Comparison of ENCODE assay signal across 28 cellular contexts in the genomic region with DNA sequence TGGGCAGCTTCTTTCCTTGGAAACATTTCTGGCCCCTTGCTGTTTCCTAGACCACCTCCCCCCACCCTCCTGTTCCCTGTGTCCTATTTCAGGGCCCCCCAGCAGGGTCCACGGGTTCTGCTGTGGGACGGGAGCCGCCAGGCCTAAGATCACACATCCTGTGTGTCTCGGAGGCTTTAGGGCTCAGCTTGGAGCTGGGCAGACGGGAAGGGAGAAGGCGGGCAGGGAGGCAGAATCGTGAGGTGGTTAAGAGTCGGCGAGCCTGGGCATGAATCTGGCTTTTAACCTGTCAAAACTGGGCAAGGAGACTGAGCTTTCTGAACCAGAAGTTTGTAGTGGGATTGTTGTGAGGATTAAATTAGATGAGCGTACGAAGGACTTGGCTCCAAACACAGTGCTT. TPM values are rescaled to one million over a fixed set of nuclear protein-coding genes. Genes with fewer than 3 reads are reported as not detected.
DNase-seq lines count a peak whose midpoint lies in the region; ATAC-seq, FAIRE-seq and TF ChIP-seq lines count a peak whose summit lies in the region.
"Had no signal": no experiment of that assay in that cellular context is flagged by ENCODE, and none has a peak within 500 bp of the region (broad histone marks: within the 10 kb centered on the region; RNA-seq: fewer than 3 reads in every experiment).

No MANE protein-coding gene starts in this region.

- no peaks in the 10 kb centered on the region for H3K9me3 ChIP-seq in Caco-2
- H3K9me3 ChIP-seq in K562 (replicated peaks; ENCODE audit: control insufficient read depth, insufficient read depth, low read depth, low read length), result no peaks in the 10 kb centered on the region
- H3K9me3 ChIP-seq: SJCRH30, transverse colon had no signal

- DNase-seq in Caco-2, result no peak
- DNase-seq in HuH-7.5 (ENCODE audit: low spot score), result peak; percentile 8
- DNase-seq in K562 (ENCODE audit: extremely low read depth in 1 of 4, low spot score in 3 of 4), result no peak
- no peak for DNase-seq in effector CD4-positive, alpha-beta T cell
- DNase-seq in posterior vena cava (ENCODE audit: low spot score), result no peak
- no peak for DNase-seq in osteocyte (ENCODE audit: extremely low spot score, unreplicated experiment)
- DNase-seq in stimulated activated CD4-positive, alpha-beta T cell treated with anti-CD3 and anti-CD28 coated beads, Interleukin-1b, Interleukin-23, amount 100 ng/mL, for 48 hours, result no peak
- DNase-seq: activated CD4-positive, alpha-beta T cell treated with anti-CD3 and anti-CD28 coated beads for 36 hours; activated effector memory CD4-positive, alpha-beta T cell treated with anti-CD3 and anti-CD28 coated beads, Interleukin-2, amount 50 U/mL, for 16 hours; activated naive CD8-positive, alpha-beta T cell treated with anti-CD3 and anti-CD28 coated beads for 36 hours; activated T-cell treated with anti-CD3 and anti-CD28 coated beads for 4 hours; central memory CD4-positive, alpha-beta T cell; dermis blood vessel endothelial cell; HFFc6; mesendoderm; NCI-H187; SJCRH30; stimulated activated CD8-positive, alpha-beta memory T cell treated with anti-CD3 and anti-CD28 coated beads, Interleukin-4, amount 100 ng/mL, for 48 hours; transverse colon had no signal

- CTCF ChIA-PET in Caco-2 (lab: Charles Lee), result no interaction called here
- CTCF ChIA-PET in K562 (lab: Yijun Ruan, JAX; ENCODE audit: low intra/inter-chr PET ratio), result no interaction called here

- no peak for TF ChIP-seq RAD21 in K562 (CRISPR knock-in tag; conservative IDR thresholded peaks at IDR 0.05 in 1 of 2, IDR thresholded peaks at IDR 0.05 in 1 of 2)

- peaks cover 47% of the 10 kb centered on the region for H4K20me1 ChIP-seq in K562 (replicated peaks; ENCODE audit: control insufficient read depth, insufficient read depth, low read length)

- peaks cover 3% of the 10 kb centered on the region for H3K9me1 ChIP-seq in K562 (ENCODE audit: control insufficient read depth, insufficient read depth, low read length)

- no peak overlapping the region for H2AFZ ChIP-seq in K562 (ENCODE audit: low read depth, low read length)

- H3K27me3 Mint-ChIP-seq in Caco-2 (ENCODE audit: insufficient read depth, unreplicated experiment) (peaks cover 11% of the 10 kb centered on the region), nephron (ENCODE audit: low read depth) (peaks cover 47% of the 10 kb centered on the region), osteocyte (ENCODE audit: unreplicated experiment) (peaks cover 21% of the 10 kb centered on the region)

- H3K27ac ChIP-seq in K562 (ENCODE audit: extremely low read depth, low read depth, low read length), result no peak overlapping the region
- H3K27ac ChIP-seq: BLaER1 treated with 17β-estradiol and CSF1 and Interleukin-3, amounts not matched to agents 10 nM and 100 nM; HL-60; SJCRH30; skin epidermis; transverse colon had no signal

- no peak overlapping the region for H3K9ac ChIP-seq in K562 (ENCODE audit: insufficient read depth in 1 of 2, low read depth in 2 of 2, low read length in 2 of 2)
- H3K9ac ChIP-seq: BLaER1 treated with 17β-estradiol and CSF1 and Interleukin-3, amounts not matched to agents 10 nM and 100 nM had no signal

- H3K27me3 ChIP-seq in Caco-2 (replicated peaks; ENCODE audit: control insufficient read depth, insufficient read depth, low read length) (no peaks in the 10 kb centered on the region), K562 (ENCODE audit: control insufficient read depth in 2 of 2, insufficient read depth in 2 of 2, low read length in 2 of 2) (no peaks in the 10 kb centered on the region)
- H3K27me3 ChIP-seq: SJCRH30 had no signal

- ATAC-seq in K562, result no peak
- ATAC-seq: activated CD4-positive, alpha-beta T cell treated with anti-CD3 and anti-CD28 coated beads for 36 hours; left lobe of liver had no signal

- WGBS in K562 (ENCODE audit: insufficient coverage, low coverage, missing lambda C conversion rate), result 73% methylated on average over 11 of the region's 11 CpGs

- H3K4me3 Mint-ChIP-seq in Caco-2 (ENCODE audit: unreplicated experiment) (peak overlapping the region; percentile 7), nephron (peak overlapping the region; percentile 35 to 54 (median 54)), osteocyte (ENCODE audit: unreplicated experiment) (no peak overlapping the region)
- H3K4me3 Mint-ChIP-seq: activated CD4-positive, alpha-beta T cell treated with anti-CD3 and anti-CD28 coated beads for 36 hours; activated naive CD8-positive, alpha-beta T cell treated with anti-CD3 and anti-CD28 coated beads for 36 hours; HFFc6 had no signal

- H3K27ac Mint-ChIP-seq in Caco-2 (ENCODE audit: unreplicated experiment) (no peak overlapping the region), nephron (peak overlapping the region in 1 of 3 experiments; percentile 36), osteocyte (ENCODE audit: unreplicated experiment) (no peak overlapping the region)
- H3K27ac Mint-ChIP-seq: activated CD4-positive, alpha-beta T cell treated with anti-CD3 and anti-CD28 coated beads for 36 hours; activated naive CD8-positive, alpha-beta T cell treated with anti-CD3 and anti-CD28 coated beads for 36 hours; HFFc6 had no signal

- H3K9me3 Mint-ChIP-seq in Caco-2 (ENCODE audit: unreplicated experiment), result peaks cover 3% of the 10 kb centered on the region
- no peaks in the 10 kb centered on the region for H3K9me3 Mint-ChIP-seq in nephron
- H3K9me3 Mint-ChIP-seq in osteocyte (ENCODE audit: unreplicated experiment), result no peaks in the 10 kb centered on the region

- intact Hi-C loops in Caco-2 (cut with micrococcal nuclease; ENCODE audit: unreplicated experiment) (no loop called here), K562 (cut with micrococcal nuclease) (no loop called here), posterior vena cava (cut with DNase I) (loop anchor here in 1 of 2 donors (5.0 kb wide), 1 partner anchor 377 kb away; no protein-coding TSS in a partner anchor)

- peaks cover 22% of the 10 kb centered on the region for H3K79me2 ChIP-seq in K562 (ENCODE audit: control insufficient read depth, insufficient read depth, low read length)

- TF ChIP-seq CTCF in Caco-2 (IDR thresholded peaks at IDR 0.05; ENCODE audit: insufficient read depth in 1 of 2, low read depth in 1 of 2, low read length in 1 of 2, severe bottlenecking in 1 of 2, unreplicated experiment in 1 of 2) (no peak), K562 (IDR thresholded peaks at IDR 0.05 in 2 of 3, conservative IDR thresholded peaks at IDR 0.05 in 1 of 3; ENCODE audit: insufficient read depth in 2 of 3, low read depth in 1 of 3, low read length in 3 of 3) (no peak), nephron (IDR thresholded peaks at IDR 0.05; ENCODE audit: unreplicated experiment in 3 of 3) (no peak), osteocyte (IDR thresholded peaks at IDR 0.05) (no peak)

- no peak overlapping the region for H3K4me2 ChIP-seq in K562 (ENCODE audit: insufficient read depth, low read length)

- no peak for TF ChIP-seq POLR2A in K562 (conservative IDR thresholded peaks at IDR 0.05)

- POLR2A ChIA-PET in Caco-2 (lab: Charles Lee) (interaction anchor here (0.5 kb wide), 1 partner anchor 88 kb away, joined by 3 read pairs; no protein-coding TSS in a partner anchor), K562 (lab: Yijun Ruan, JAX) (interaction anchor here (0.6 kb wide), 1 partner anchor 451 kb away, joined by 3 read pairs; no protein-coding TSS in a partner anchor)

- H3K4me3 ChIP-seq in Caco-2 (ENCODE audit: low read depth, low read length), result no peak overlapping the region
- H3K4me3 ChIP-seq in K562, result no peak overlapping the region
- H3K4me3 ChIP-seq: BLaER1 treated with 17β-estradiol and CSF1 and Interleukin-3, amounts not matched to agents 10 nM and 100 nM; SJCRH30; skin epidermis; transverse colon had no signal

- no peak for FAIRE-seq in K562 (lab: Jason Lieb, UNC)
- FAIRE-seq: astrocyte, endothelial cell of umbilical vein had no signal

- H3K36me3 ChIP-seq in Caco-2 (ENCODE audit: control insufficient read depth, insufficient read depth, low read length) (no peaks in the 10 kb centered on the region), K562 (ENCODE audit: control insufficient read depth, insufficient read depth, low read length) (peaks cover 18% of the 10 kb centered on the region; the same call in 1 of the 3 replicates)
- H3K36me3 ChIP-seq: BLaER1 treated with 17β-estradiol and CSF1 and Interleukin-3, amounts not matched to agents 10 nM and 100 nM; transverse colon had no signal

- in situ Hi-C loops in K562 (cut with MboI), result no loop called here

- H3K4me1 Mint-ChIP-seq in Caco-2 (ENCODE audit: low read depth, unreplicated experiment) (peaks cover 19% of the 10 kb centered on the region), nephron (peaks cover 27% of the 10 kb centered on the region), osteocyte (ENCODE audit: unreplicated experiment) (peaks cover 14% of the 10 kb centered on the region)

- no peak for TF ChIP-seq EP300 in K562 (IDR thresholded peaks at IDR 0.05; ENCODE audit: low read length)

- BruUV-seq in Caco-2 (replicated peaks; lab: Mats Ljungman, UMichigan), result no TSS peak
- no TSS peak for BruUV-seq in K562 (replicated peaks; lab: Mats Ljungman, UMichigan)

- peaks cover 17% of the 10 kb centered on the region for H3K4me1 ChIP-seq in Caco-2
- H3K4me1 ChIP-seq in K562 (replicated peaks in 1 of 2; ENCODE audit: control insufficient read depth in 2 of 2, insufficient read depth in 2 of 2, low read length in 2 of 2), result peaks cover 21 to 47% of the 10 kb centered on the region in 2 experiments

- H3K36me3 Mint-ChIP-seq in Caco-2 (ENCODE audit: insufficient read depth, unreplicated experiment) (peaks cover 52% of the 10 kb centered on the region), nephron (ENCODE audit: low read depth) (peaks cover 4% of the 10 kb centered on the region), osteocyte (ENCODE audit: unreplicated experiment) (peaks cover 3% of the 10 kb centered on the region)

RNA-seq across cellular contexts. Expression of gene KCNC3, which starts 4.8 kb away (rescaled TPM):
- total RNA-seq in Caco-2 (2022) (20.6 and 24.6 TPM in 2 replicates), K562 (2014; rRNA removed) (1.8 and 4.0 TPM in 2 replicates), K562 (2014; rRNA removed; fragmentation: Illumina TruSeq; extraction: Trizol) (1.4 and 1.7 TPM in 2 replicates), K562 (2015; rRNA removed; fragmentation: Illumina TruSeq; extraction: Trizol) (2.1 and 3.0 TPM in 2 replicates), K562 (2021) (20.2 and 26.2 TPM in 2 replicates), posterior vena cava (under 1 TPM; 0.83 to 0.90 TPM), osteocyte (1.1 and 1.2 TPM in 2 replicates)
- 19.8 and 38.5 TPM in 2 replicates for total RNA-seq in K562 (2011; cell fraction: chromatin; rRNA removed; ENCODE audit: low replicate concordance)
- 17.0 and 18.4 TPM in 2 replicates for total RNA-seq in K562 (2011; cell fraction: nucleolus; rRNA removed)
- 18.8 and 48.6 TPM in 2 replicates for total RNA-seq in K562 (2011; cell fraction: nucleoplasm; rRNA removed)
- polyA plus RNA-seq in K562 (2011; rRNA removed) (2.0 and 3.7 TPM in 2 replicates), K562 (2014; fragmentation: Illumina TruSeq; extraction: Trizol) (14.9 and 16.4 TPM in 2 replicates), K562 (2014; fragmentation: Nextera tagmentation; extraction: Ambion mirVana) (under 1 TPM; 0.03 to 0.06 TPM), K562 (2014; rRNA removed) (13.2 and 14.2 TPM in 2 replicates)
- 2.0 and 2.7 TPM in 2 replicates for polyA plus RNA-seq in K562 (2011; cell fraction: cytosol; rRNA removed)
- polyA plus RNA-seq in K562 (2011; cell fraction: nucleus; rRNA removed), result 12.7 and 28.1 TPM in 2 replicates
- 10.3 and 13.2 TPM in 2 replicates for polyA plus RNA-seq in K562 (2012)
- 1.2 and 2.0 TPM in 2 replicates for polyA minus RNA-seq in K562 (2011; rRNA and poly(A)+ RNA removed)
- polyA minus RNA-seq in K562 (2011; cell fraction: cytosol; rRNA and poly(A)+ RNA removed), result 8.9 and 10.9 TPM in 2 replicates
- 7.8 and 7.9 TPM in 2 replicates for polyA minus RNA-seq in K562 (2011; cell fraction: nucleus; rRNA and poly(A)+ RNA removed)
- total RNA-seq: astrocyte, HFFc6, LHCN-M2, myocyte had no signal

RNA-seq across cellular contexts. Expression of gene NAPSA, which starts 41.1 kb away (rescaled TPM):
- total RNA-seq in Caco-2 (2022) (1.2 and 1.6 TPM in 2 replicates), K562 (2014; rRNA removed) (0.41 and 0.78 TPM in 2 replicates), K562 (2014; rRNA removed; fragmentation: Illumina TruSeq; extraction: Trizol) (0.45 and 0.65 TPM in 2 replicates), K562 (2015; rRNA removed; fragmentation: Illumina TruSeq; extraction: Trizol) (0.45 and 0.76 TPM in 2 replicates), K562 (2021) (1.9 and 2.3 TPM in 2 replicates), posterior vena cava (under 1 TPM; 0.33 to 0.37 TPM), osteocyte (0.16 and 1.3 TPM in 2 replicates)
- total RNA-seq in K562 (2011; cell fraction: chromatin; rRNA removed; ENCODE audit: low replicate concordance), result 3.9 and 8.3 TPM in 2 replicates
- total RNA-seq in K562 (2011; cell fraction: nucleolus; rRNA removed), result 5.0 and 5.5 TPM in 2 replicates
- total RNA-seq in K562 (2011; cell fraction: nucleoplasm; rRNA removed), result 3.6 and 5.6 TPM in 2 replicates
- polyA plus RNA-seq in K562 (2011; rRNA removed) (1.2 and 1.9 TPM in 2 replicates), K562 (2014; fragmentation: Illumina TruSeq; extraction: Trizol) (0.89 and 1.1 TPM in 2 replicates), K562 (2014; fragmentation: Nextera tagmentation; extraction: Ambion mirVana) (under 1 TPM; 0.25 to 0.49 TPM), K562 (2014; rRNA removed) (0.69 and 1.6 TPM in 2 replicates)
- polyA plus RNA-seq in K562 (2011; cell fraction: cytosol; rRNA removed), result 1.4 and 1.9 TPM in 2 replicates
- 11.3 and 12.5 TPM in 2 replicates for polyA plus RNA-seq in K562 (2011; cell fraction: nucleus; rRNA removed)
- polyA plus RNA-seq in K562 (2012), result 2.0 and 3.0 TPM in 2 replicates
- 0.42 and 0.57 TPM in 2 replicates for polyA minus RNA-seq in K562 (2011; rRNA and poly(A)+ RNA removed)
- 1.5 TPM in 1 of 2 replicates, not detected in the other for polyA minus RNA-seq in K562 (2011; cell fraction: cytosol; rRNA and poly(A)+ RNA removed)
- polyA minus RNA-seq in K562 (2011; cell fraction: nucleus; rRNA and poly(A)+ RNA removed), result 2.0 and 2.2 TPM in 2 replicates
- total RNA-seq: astrocyte, dermis blood vessel endothelial cell, endothelial cell of umbilical vein had no signal

RNA-seq across cellular contexts. Expression of gene NR1H2, which starts 51.9 kb away (rescaled TPM):
- 38.3 and 40.3 TPM in 2 replicates for total RNA-seq in Caco-2 (2022)
- total RNA-seq in K562 (2011; cell fraction: chromatin; rRNA removed; ENCODE audit: low replicate concordance), result 31.6 and 83.2 TPM in 2 replicates
- 66.3 and 72.5 TPM in 2 replicates for total RNA-seq in K562 (2011; cell fraction: nucleolus; rRNA removed)
- 41.0 and 45.6 TPM in 2 replicates for total RNA-seq in K562 (2011; cell fraction: nucleoplasm; rRNA removed)
- total RNA-seq in K562 (2014; rRNA removed), result 51.4 and 68.1 TPM in 2 replicates
- 10.6 and 12.3 TPM in 2 replicates for total RNA-seq in K562 (2014; rRNA removed; fragmentation: Illumina TruSeq; extraction: Trizol)
- total RNA-seq in K562 (2015; rRNA removed; fragmentation: Illumina TruSeq; extraction: Trizol), result 32.9 and 35.0 TPM in 2 replicates
- total RNA-seq in K562 (2021), result 56.7 and 58.2 TPM in 2 replicates
- 24.0 and 37.5 TPM in 2 replicates for polyA plus RNA-seq in K562 (2011; rRNA removed)
- 42.2 and 70.3 TPM in 2 replicates for polyA plus RNA-seq in K562 (2011; cell fraction: cytosol; rRNA removed)
- polyA plus RNA-seq in K562 (2011; cell fraction: nucleus; rRNA removed), result 71.7 and 110 TPM in 2 replicates
- polyA plus RNA-seq in K562 (2012), result 51.4 and 65.3 TPM in 2 replicates
- polyA plus RNA-seq in K562 (2014; fragmentation: Illumina TruSeq; extraction: Trizol), result 23.8 and 51.0 TPM in 2 replicates
- polyA plus RNA-seq in K562 (2014; fragmentation: Nextera tagmentation; extraction: Ambion mirVana), result 1 to 10 TPM in 1 of 2 experiments, under 1 TPM in 1; 0.11 to 1.5 TPM
- 61.9 and 73.8 TPM in 2 replicates for polyA plus RNA-seq in K562 (2014; rRNA removed)
- 12.7 and 17.8 TPM in 2 replicates for polyA minus RNA-seq in K562 (2011; rRNA and poly(A)+ RNA removed)
- polyA minus RNA-seq in K562 (2011; cell fraction: cytosol; rRNA and poly(A)+ RNA removed), result 15.7 and 17.4 TPM in 2 replicates
- 28.8 and 37.7 TPM in 2 replicates for polyA minus RNA-seq in K562 (2011; cell fraction: nucleus; rRNA and poly(A)+ RNA removed)
- total RNA-seq in posterior vena cava, result 10 to 100 TPM; 65.0 to 82.3 TPM
- 53.4 and 64.5 TPM in 2 replicates for total RNA-seq in osteocyte

RNA-seq across cellular contexts. Expression of gene POLD1, which starts 59.8 kb away (rescaled TPM):
- total RNA-seq in Caco-2 (2022) (128 TPM in 2 replicates), K562 (2014; rRNA removed) (258 and 338 TPM in 2 replicates), K562 (2014; rRNA removed; fragmentation: Illumina TruSeq; extraction: Trizol) (15.3 and 28.3 TPM in 2 replicates), K562 (2015; rRNA removed; fragmentation: Illumina TruSeq; extraction: Trizol) (89.4 and 95.2 TPM in 2 replicates), K562 (2021) (296 and 312 TPM in 2 replicates), posterior vena cava (10 to 100 TPM; 10.4 to 12.3 TPM), osteocyte (19.6 and 22.2 TPM in 2 replicates)
- total RNA-seq in K562 (2011; cell fraction: chromatin; rRNA removed; ENCODE audit: low replicate concordance), result 79.9 and 373 TPM in 2 replicates
- 460 and 477 TPM in 2 replicates for total RNA-seq in K562 (2011; cell fraction: nucleolus; rRNA removed)
- total RNA-seq in K562 (2011; cell fraction: nucleoplasm; rRNA removed), result 147 and 179 TPM in 2 replicates
- polyA plus RNA-seq in K562 (2011; rRNA removed) (45.2 and 88.6 TPM in 2 replicates), K562 (2014; fragmentation: Illumina TruSeq; extraction: Trizol) (47.8 and 97.9 TPM in 2 replicates), K562 (2014; fragmentation: Nextera tagmentation; extraction: Ambion mirVana) (1 to 10 TPM; 1.3 to 6.4 TPM), K562 (2014; rRNA removed) (161 and 163 TPM in 2 replicates)
- 86.2 and 222 TPM in 2 replicates for polyA plus RNA-seq in K562 (2011; cell fraction: cytosol; rRNA removed)
- 460 and 607 TPM in 2 replicates for polyA plus RNA-seq in K562 (2011; cell fraction: nucleus; rRNA removed)
- 164 and 224 TPM in 2 replicates for polyA plus RNA-seq in K562 (2012)
- 33.3 and 52.7 TPM in 2 replicates for polyA minus RNA-seq in K562 (2011; rRNA and poly(A)+ RNA removed)
- 165 and 236 TPM in 2 replicates for polyA minus RNA-seq in K562 (2011; cell fraction: cytosol; rRNA and poly(A)+ RNA removed)
- 166 and 171 TPM in 2 replicates for polyA minus RNA-seq in K562 (2011; cell fraction: nucleus; rRNA and poly(A)+ RNA removed)
